Comparison of ENCODE assay signal across 1 cellular context in the genomic region with DNA sequence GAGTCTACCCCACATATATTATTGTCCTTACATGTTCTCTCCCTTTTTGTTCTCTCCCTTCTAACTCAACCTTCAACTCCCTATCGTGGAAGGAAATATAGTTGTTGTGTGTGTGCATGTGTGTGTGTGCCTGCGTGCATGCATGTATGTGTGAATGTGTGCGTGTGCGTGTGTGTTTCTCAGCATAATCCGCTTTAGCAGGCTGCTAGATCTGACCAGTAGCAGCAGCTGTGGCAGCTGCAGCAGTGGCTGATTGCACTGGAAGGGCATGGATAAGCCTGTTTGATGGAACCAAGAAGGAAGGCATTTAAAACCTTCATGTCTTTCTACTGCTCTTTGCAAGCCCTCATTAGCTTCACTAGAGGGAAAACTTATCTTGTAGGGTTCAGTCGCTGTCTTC.
TF ChIP-seq lines count a peak whose summit lies in the region.

No MANE protein-coding gene starts in this region.

TF ChIP-seq in A549, 52 proteins besides CTCF, POLR2A, EP300 and RAD21 (continued from another document):
- TF ChIP-seq, protein P1, sequence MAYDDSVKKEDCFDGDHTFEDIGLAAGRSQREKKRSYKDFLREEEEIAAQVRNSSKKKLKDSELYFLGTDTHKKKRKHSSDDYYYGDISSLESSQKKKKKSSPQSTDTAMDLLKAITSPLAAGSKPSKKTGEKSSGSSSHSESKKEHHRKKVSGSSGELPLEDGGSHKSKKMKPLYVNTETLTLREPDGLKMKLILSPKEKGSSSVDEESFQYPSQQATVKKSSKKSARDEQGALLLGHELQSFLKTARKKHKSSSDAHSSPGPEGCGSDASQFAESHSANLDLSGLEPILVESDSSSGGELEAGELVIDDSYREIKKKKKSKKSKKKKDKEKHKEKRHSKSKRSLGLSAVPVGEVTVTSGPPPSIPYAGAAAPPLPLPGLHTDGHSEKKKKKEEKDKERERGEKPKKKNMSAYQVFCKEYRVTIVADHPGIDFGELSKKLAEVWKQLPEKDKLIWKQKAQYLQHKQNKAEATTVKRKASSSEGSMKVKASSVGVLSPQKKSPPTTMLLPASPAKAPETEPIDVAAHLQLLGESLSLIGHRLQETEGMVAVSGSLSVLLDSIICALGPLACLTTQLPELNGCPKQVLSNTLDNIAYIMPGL (CRISPR knock-in tag; IDR thresholded peaks at IDR 0.05; ENCODE audit: borderline replicate concordance) = no peak
- TF ChIP-seq JUN (IDR thresholded peaks at IDR 0.05) = no peak
- no peak for TF ChIP-seq USF2 (IDR thresholded peaks at IDR 0.05)
- TF ChIP-seq, protein P2, sequence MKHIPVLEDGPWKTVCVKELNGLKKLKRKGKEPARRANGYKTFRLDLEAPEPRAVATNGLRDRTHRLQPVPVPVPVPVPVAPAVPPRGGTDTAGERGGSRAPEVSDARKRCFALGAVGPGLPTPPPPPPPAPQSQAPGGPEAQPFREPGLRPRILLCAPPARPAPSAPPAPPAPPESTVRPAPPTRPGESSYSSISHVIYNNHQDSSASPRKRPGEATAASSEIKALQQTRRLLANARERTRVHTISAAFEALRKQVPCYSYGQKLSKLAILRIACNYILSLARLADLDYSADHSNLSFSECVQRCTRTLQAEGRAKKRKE (CRISPR knock-in tag; IDR thresholded peaks at IDR 0.05; ENCODE audit: low read depth) = no peak
